ENCODE assay signal across 23 cellular contexts in the genomic region with DNA sequence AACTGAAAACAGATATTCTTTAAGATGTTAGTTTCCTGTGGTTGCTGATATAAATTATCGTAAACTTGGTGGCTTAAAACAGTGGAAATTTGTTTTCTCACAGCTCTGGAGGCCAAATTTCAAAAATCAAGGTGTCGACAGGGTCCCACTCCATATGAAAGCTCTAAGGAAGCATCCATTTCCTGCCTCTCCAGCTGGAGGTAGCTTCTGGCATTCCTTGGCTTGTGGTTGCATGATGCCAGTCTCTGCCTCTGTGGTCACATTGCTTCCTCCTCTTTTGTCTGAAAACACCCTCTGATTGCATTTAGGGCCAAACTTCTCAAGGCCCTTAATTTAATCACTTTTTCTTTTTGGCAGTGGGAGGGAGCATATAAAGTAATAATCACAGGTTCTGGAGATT.
"Had no signal": no experiment of that assay in that cellular context is flagged by ENCODE, and none has a peak within 500 bp of the region (broad histone marks: within the 10 kb centered on the region; RNA-seq: fewer than 3 reads in every experiment).

No MANE protein-coding gene starts in this region.

- H3K36me3 Mint-ChIP-seq: mesothelial cell of epicardium had no signal

- H3K4me1 Mint-ChIP-seq: mesothelial cell of epicardium, naive B cell had no signal

- H3K36me3 ChIP-seq: gastrocnemius medialis, neutrophil, right lobe of liver, stomach, thyroid gland, vagina had no signal

- H3K27ac Mint-ChIP-seq: mesothelial cell of epicardium; naive B cell; natural killer cell treated with Interleukin-12 subunit alpha and Interleukin-12 subunit beta and Interleukin-15 and Interleukin-18, amount 100 ng/mL, for 72 hours; progenitor cell of endocrine pancreas had no signal

- H3K4me3 Mint-ChIP-seq: mesothelial cell of epicardium; naive B cell; natural killer cell treated with Interleukin-12 subunit alpha and Interleukin-12 subunit beta and Interleukin-15 and Interleukin-18, amount 100 ng/mL, for 72 hours; neural crest cell had no signal

- H3K27me3 Mint-ChIP-seq: naive B cell; natural killer cell treated with Interleukin-12 subunit alpha and Interleukin-12 subunit beta and Interleukin-15 and Interleukin-18, amount 100 ng/mL, for 72 hours; progenitor cell of endocrine pancreas had no signal

- H3K4me3 ChIP-seq: dorsolateral prefrontal cortex, gastrocnemius medialis, mucosa of descending colon, right lobe of liver, stomach, thyroid gland, vagina had no signal

- H3K27me3 ChIP-seq: dorsolateral prefrontal cortex, gastrocnemius medialis, neutrophil, right lobe of liver, stomach, thyroid gland, vagina had no signal

- DNase-seq: dorsolateral prefrontal cortex; effector CD4-positive, alpha-beta T cell; foreskin fibroblast; gastrocnemius medialis; head of caudate nucleus; kidney; mesenchymal stem cell; mucosa of descending colon; naive B cell; right lobe of liver; small intestine; stimulated activated CD4-positive, alpha-beta T cell treated with anti-CD3 and anti-CD28 coated beads, Interleukin-15, amount 100 ng/mL, for 24 hours; stimulated activated CD4-positive, alpha-beta T cell treated with anti-CD3 and anti-CD28 coated beads, Interleukin-2, amount 100 ng/mL, for 48 hours; stimulated activated naive CD4-positive, alpha-beta T cell treated with Interleukin-2 at 50 U/mL for 16 hours; stomach; thyroid gland; trophoblast cell had no signal
